Comparison of ENCODE assay signal across 8 cellular contexts in the genomic region with DNA sequence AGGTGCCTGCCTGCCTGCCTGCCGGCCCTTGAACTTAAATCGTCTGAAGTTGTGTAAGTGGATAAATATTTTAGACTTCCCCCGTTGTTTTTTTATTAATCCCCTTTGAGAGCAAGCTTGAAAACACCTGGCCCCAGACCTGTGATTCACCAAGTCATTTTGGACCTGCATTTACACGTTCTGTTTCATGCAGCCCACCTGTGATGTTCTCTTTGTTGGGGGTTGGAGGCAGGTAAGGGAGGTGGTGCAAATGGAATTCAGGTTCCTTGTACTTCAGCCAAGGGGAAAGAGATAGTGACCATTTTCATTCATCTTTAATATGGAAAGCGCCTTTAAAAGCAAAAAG. TPM values are rescaled to one million over a fixed set of nuclear protein-coding genes. Genes with fewer than 3 reads are reported as not detected.
DNase-seq lines count a peak whose midpoint lies in the region; ATAC-seq and TF ChIP-seq lines count a peak whose summit lies in the region.

No MANE protein-coding gene starts in this region.

- peak; percentile 54 for DNase-seq in H7
- DNase-seq in T-helper 17 cell: no peak
- DNase-seq in glutamatergic neuron: no peak
- no peak for DNase-seq in iPS-NIHi7 (ENCODE audit: extremely low spot score)

- H3K9ac ChIP-seq in skeletal muscle tissue (ENCODE audit: low read depth in 1 of 3, low read length in 3 of 3): peak overlapping the region; percentile 79 to 87 (median 84)

- peak overlapping the region; percentile 84 for H3K27ac ChIP-seq in skeletal muscle tissue (ENCODE audit: low read depth, low read length)

- H3K4me1 Mint-ChIP-seq in T-helper 17 cell (peaks cover 33% of the 10 kb centered on the region), glutamatergic neuron (ENCODE audit: low read depth, unreplicated experiment) (peaks cover 12% of the 10 kb centered on the region)

- no peak for TF ChIP-seq CTCF in glutamatergic neuron (IDR thresholded peaks at IDR 0.05; ENCODE audit: partially characterized antibody, unreplicated experiment)

- H3K27ac Mint-ChIP-seq in T-helper 17 cell (peak overlapping the region; percentile 81), glutamatergic neuron (ENCODE audit: unreplicated experiment) (peak overlapping the region; percentile 33)

- H3K4me3 Mint-ChIP-seq in T-helper 17 cell (peak overlapping the region; percentile 89), glutamatergic neuron (ENCODE audit: unreplicated experiment) (peak overlapping the region; percentile 86)

- H3K27me3 Mint-ChIP-seq in T-helper 17 cell (no peaks in the 10 kb centered on the region), glutamatergic neuron (ENCODE audit: unreplicated experiment) (peaks cover 6% of the 10 kb centered on the region)

- H3K36me3 ChIP-seq in H7 (replicated peaks; ENCODE audit: control insufficient read depth, insufficient read depth, low read length) (peaks cover 9% of the 10 kb centered on the region), skeletal muscle tissue (ENCODE audit: control insufficient read depth in 3 of 3, insufficient read depth in 3 of 3, low read length in 3 of 3) (peaks cover 6 to 11% (median 7%) of the 10 kb centered on the region in 3 donors)

- H3K36me3 Mint-ChIP-seq in T-helper 17 cell (ENCODE audit: low read depth): peaks cover 4% of the 10 kb centered on the region
- peaks cover 4% of the 10 kb centered on the region for H3K36me3 Mint-ChIP-seq in glutamatergic neuron (ENCODE audit: unreplicated experiment)

- H3K9me3 ChIP-seq in T-helper 17 cell (ENCODE audit: control insufficient read depth, low read length, poor library complexity, severe bottlenecking) (no peaks in the 10 kb centered on the region), skeletal muscle tissue (ENCODE audit: control insufficient read depth in 3 of 3, low read length in 3 of 3) (no peaks in the 10 kb centered on the region)

- peaks cover 12 to 21% (median 15%) of the 10 kb centered on the region in 3 donors for H3K4me1 ChIP-seq in skeletal muscle tissue (ENCODE audit: control insufficient read depth in 3 of 3, insufficient read depth in 3 of 3, low read length in 3 of 3)

- H3K27me3 ChIP-seq in H7 (ENCODE audit: control insufficient read depth, insufficient read depth, low read length): peaks cover 5% of the 10 kb centered on the region
- no peaks in the 10 kb centered on the region for H3K27me3 ChIP-seq in skeletal muscle tissue (ENCODE audit: control insufficient read depth in 3 of 3, insufficient read depth in 3 of 3, low read length in 3 of 3)

- ATAC-seq in T-helper 17 cell: no peak
- ATAC-seq in HG03460 (IDR thresholded peaks at IDR 0.05; ENCODE audit: unreplicated experiment): no peak
- ATAC-seq in HG03045 (IDR thresholded peaks at IDR 0.05; ENCODE audit: unreplicated experiment): no peak
- ATAC-seq in GM18858 (IDR thresholded peaks at IDR 0.05; ENCODE audit: unreplicated experiment): no peak

- peak overlapping the region; percentile 70 for H3K4me3 ChIP-seq in H7 (ENCODE audit: insufficient read depth, low read depth, low read length)
- peak overlapping the region; percentile 72 to 82 (median 76) for H3K4me3 ChIP-seq in skeletal muscle tissue (ENCODE audit: low read length in 3 of 3)

- peaks cover 14% of the 10 kb centered on the region for H3K9me3 Mint-ChIP-seq in glutamatergic neuron (ENCODE audit: unreplicated experiment)

RNA-seq across cellular contexts. Expression of a gene that starts 1.2 kb away (rescaled TPM):
- 5.7 and 8.2 TPM in 2 replicates for total RNA-seq in H7 (2014; rRNA removed; shearing (Covaris generic))
- total RNA-seq in T-helper 17 cell (10 to 100 TPM; 21.0 to 24.0 TPM), glutamatergic neuron (ENCODE audit: unreplicated experiment) (65.7 TPM), skeletal muscle tissue (2.1 TPM)

RNA-seq across cellular contexts. Expression of a gene that starts 18.8 kb away (rescaled TPM):
- 0.15 TPM in 1 of 2 replicates, not detected in the other for total RNA-seq in H7 (2014; rRNA removed; shearing (Covaris generic))
- total RNA-seq in T-helper 17 cell: under 1 TPM in 1 of 2 donors, not detected in 1; 0.47 TPM
- total RNA-seq in glutamatergic neuron (ENCODE audit: unreplicated experiment): 0.42 TPM
- total RNA-seq in skeletal muscle tissue: not detected
